Comparison of ENCODE assay signal across 23 cellular contexts in genomic region chr7:152127229-152127628, GRCh38.
A peak's percentile ranks its signal among the peaks of the same experiment; 100 is the strongest.
DNase-seq lines count a peak whose midpoint lies in the region; ATAC-seq and TF ChIP-seq lines count a peak whose summit lies in the region.
"Had no signal": no experiment of that assay in that cellular context is flagged by ENCODE, and none has a peak within 500 bp of the region (broad histone marks: within the 10 kb centered on the region; RNA-seq: fewer than 3 reads in every experiment).

No MANE protein-coding gene starts in this region.

- no peak overlapping the region for H3K4me3 Mint-ChIP-seq in activated naive CD8-positive, alpha-beta T cell
- H3K4me3 Mint-ChIP-seq in activated naive CD8-positive, alpha-beta T cell treated with anti-CD3 and anti-CD28 coated beads for 36 hours, result no peak overlapping the region
- no peak overlapping the region for H3K4me3 Mint-ChIP-seq in activated T-helper 17 cell treated with anti-CD3 and anti-CD28 coated beads, Interleukin-2, amount 50 U/mL, for 72 hours
- no peak overlapping the region for H3K4me3 Mint-ChIP-seq in memory B cell
- H3K4me3 Mint-ChIP-seq in Caco-2 (ENCODE audit: unreplicated experiment), result no peak overlapping the region
- H3K4me3 Mint-ChIP-seq: B cell, CD14-positive monocyte had no signal

- DNase-seq in activated naive CD8-positive, alpha-beta T cell treated with anti-CD3 and anti-CD28 coated beads for 36 hours, result no peak
- DNase-seq in memory B cell (ENCODE audit: low spot score in 2 of 2), result no peak
- no peak for DNase-seq in Caco-2
- DNase-seq in Karpas-422, result no peak
- no peak for DNase-seq in NCI-H1417 treated with DMSO at 0.1 percent for 48 hours (lab: John Stamatoyannopoulos, UW)
- DNase-seq: COR-L47, DMS 273 treated with DMSO at 0.1 percent for 48 hours, DMS79 treated with DMSO at 0.1 percent for 48 hours, HCEC 1CT, MV-4-11, NCI-H1105 treated with DMSO at 0.1 percent for 48 hours, NCI-H1694, NCI-H2081, NCI-H2171, NCI-H345, NCI-H524, NCI-H82, SJCRH30 had no signal

- no peaks in the 10 kb centered on the region for H3K27me3 ChIP-seq in Caco-2 (replicated peaks; ENCODE audit: control insufficient read depth, insufficient read depth, low read length)
- no peaks in the 10 kb centered on the region for H3K27me3 ChIP-seq in Karpas-422 (ENCODE audit: low read length)
- H3K27me3 ChIP-seq: SJCRH30 had no signal

- no peaks in the 10 kb centered on the region for H4K20me1 ChIP-seq in Karpas-422 (ENCODE audit: insufficient read depth, low read depth, low read length)

- H3K9me2 ChIP-seq in Karpas-422 (replicated peaks; ENCODE audit: insufficient read depth, low read length), result no peaks in the 10 kb centered on the region

- H3K4me3 ChIP-seq in Caco-2 (ENCODE audit: low read depth, low read length) (no peak overlapping the region), Karpas-422 (ENCODE audit: low read length) (no peak overlapping the region)
- H3K4me3 ChIP-seq: SJCRH30 had no signal

- H3K27ac ChIP-seq in Karpas-422 (ENCODE audit: low read length), result no peak overlapping the region
- H3K27ac ChIP-seq: KMS-11, SJCRH30 had no signal

- H3K27ac Mint-ChIP-seq in activated naive CD8-positive, alpha-beta T cell, result peak overlapping the region; percentile 79
- H3K27ac Mint-ChIP-seq in activated naive CD8-positive, alpha-beta T cell treated with anti-CD3 and anti-CD28 coated beads for 36 hours, result no peak overlapping the region
- peak overlapping the region; percentile 1 for H3K27ac Mint-ChIP-seq in activated T-helper 17 cell treated with anti-CD3 and anti-CD28 coated beads, Interleukin-2, amount 50 U/mL, for 72 hours
- H3K27ac Mint-ChIP-seq in memory B cell, result peak overlapping the region; percentile 82
- H3K27ac Mint-ChIP-seq in Caco-2 (ENCODE audit: unreplicated experiment), result no peak overlapping the region
- H3K27ac Mint-ChIP-seq: B cell had no signal

- H3K4me2 ChIP-seq in Karpas-422 (ENCODE audit: low read depth, low read length, poor library complexity, severe bottlenecking), result no peak overlapping the region
- H3K4me2 ChIP-seq: KMS-11 had no signal

- no TSS peak for BruUV-seq in Caco-2 (replicated peaks; lab: Mats Ljungman, UMichigan)

- H3K9ac ChIP-seq in Karpas-422 (ENCODE audit: low read length), result no peak overlapping the region
- H3K9ac ChIP-seq: KMS-11 had no signal

- H3K27me3 Mint-ChIP-seq in activated naive CD8-positive, alpha-beta T cell, result no peaks in the 10 kb centered on the region
- H3K27me3 Mint-ChIP-seq in activated naive CD8-positive, alpha-beta T cell treated with anti-CD3 and anti-CD28 coated beads for 36 hours, result no peaks in the 10 kb centered on the region
- H3K27me3 Mint-ChIP-seq in activated T-helper 17 cell treated with anti-CD3 and anti-CD28 coated beads, Interleukin-2, amount 50 U/mL, for 72 hours, result no peaks in the 10 kb centered on the region
- H3K27me3 Mint-ChIP-seq in memory B cell (no peaks in the 10 kb centered on the region), Caco-2 (ENCODE audit: insufficient read depth, unreplicated experiment) (no peaks in the 10 kb centered on the region)
- H3K27me3 Mint-ChIP-seq: B cell had no signal

- H3K9me3 Mint-ChIP-seq in activated naive CD8-positive, alpha-beta T cell (ENCODE audit: low read depth), result peaks cover 14% of the 10 kb centered on the region
- H3K9me3 Mint-ChIP-seq in activated naive CD8-positive, alpha-beta T cell treated with anti-CD3 and anti-CD28 coated beads for 36 hours, result peaks cover 17% of the 10 kb centered on the region
- H3K9me3 Mint-ChIP-seq in activated T-helper 17 cell treated with anti-CD3 and anti-CD28 coated beads, Interleukin-2, amount 50 U/mL, for 72 hours, result peaks cover 4% of the 10 kb centered on the region
- peaks cover 3% of the 10 kb centered on the region for H3K9me3 Mint-ChIP-seq in memory B cell
- peaks cover 18% of the 10 kb centered on the region for H3K9me3 Mint-ChIP-seq in Caco-2 (ENCODE audit: unreplicated experiment)

- CTCF ChIA-PET in Caco-2 (lab: Charles Lee), result no interaction called here

- TF ChIP-seq CTCF in Caco-2 (IDR thresholded peaks at IDR 0.05; ENCODE audit: insufficient read depth in 1 of 2, low read depth in 1 of 2, low read length in 1 of 2, severe bottlenecking in 1 of 2, unreplicated experiment in 1 of 2), result no peak

- peaks cover 44% of the 10 kb centered on the region for H3K36me3 Mint-ChIP-seq in activated naive CD8-positive, alpha-beta T cell
- H3K36me3 Mint-ChIP-seq in activated naive CD8-positive, alpha-beta T cell treated with anti-CD3 and anti-CD28 coated beads for 36 hours, result peaks cover 63% of the 10 kb centered on the region
- H3K36me3 Mint-ChIP-seq in activated T-helper 17 cell treated with anti-CD3 and anti-CD28 coated beads, Interleukin-2, amount 50 U/mL, for 72 hours (ENCODE audit: low read depth), result peaks cover 89% of the 10 kb centered on the region
- H3K36me3 Mint-ChIP-seq in memory B cell (peaks cover 53% of the 10 kb centered on the region), Caco-2 (ENCODE audit: insufficient read depth, unreplicated experiment) (peaks cover 89% of the 10 kb centered on the region)

- intact Hi-C loops in Caco-2 (cut with micrococcal nuclease; ENCODE audit: unreplicated experiment), result no loop called here

- H3K4me1 Mint-ChIP-seq in activated naive CD8-positive, alpha-beta T cell (ENCODE audit: low read depth), result peaks cover 9% of the 10 kb centered on the region
- H3K4me1 Mint-ChIP-seq in activated naive CD8-positive, alpha-beta T cell treated with anti-CD3 and anti-CD28 coated beads for 36 hours, result peaks cover 6% of the 10 kb centered on the region
- peaks cover 7% of the 10 kb centered on the region for H3K4me1 Mint-ChIP-seq in activated T-helper 17 cell treated with anti-CD3 and anti-CD28 coated beads, Interleukin-2, amount 50 U/mL, for 72 hours
- H3K4me1 Mint-ChIP-seq in memory B cell, result no peaks in the 10 kb centered on the region
- H3K4me1 Mint-ChIP-seq in Caco-2 (ENCODE audit: low read depth, unreplicated experiment), result no peaks in the 10 kb centered on the region
- H3K4me1 Mint-ChIP-seq: B cell, CD14-positive monocyte had no signal

- no peak overlapping the region for H2AFZ ChIP-seq in Karpas-422 (ENCODE audit: low read length)

- no peaks in the 10 kb centered on the region for H3K4me1 ChIP-seq in Caco-2
- H3K4me1 ChIP-seq in Karpas-422 (ENCODE audit: low read length), result no peaks in the 10 kb centered on the region
- H3K4me1 ChIP-seq: SJCRH30 had no signal

- H3K9me3 ChIP-seq in Caco-2 (peaks cover 6% of the 10 kb centered on the region; the same call in 1 of the 2 replicates), Karpas-422 (ENCODE audit: low read length) (peaks cover 4% of the 10 kb centered on the region; the same call in 1 of the 2 replicates)
- H3K9me3 ChIP-seq: SJCRH30 had no signal

- POLR2A ChIA-PET in Caco-2 (lab: Charles Lee), result no interaction called here

- H3K79me2 ChIP-seq in Karpas-422 (ENCODE audit: low read length), result peaks cover 3% of the 10 kb centered on the region; the same call in 1 of the 2 replicates

- H3K36me3 ChIP-seq in Caco-2 (ENCODE audit: control insufficient read depth, insufficient read depth, low read length), result peaks cover 5% of the 10 kb centered on the region
- peaks cover 61% of the 10 kb centered on the region for H3K36me3 ChIP-seq in Karpas-422 (ENCODE audit: insufficient read depth, low read length)

- no peak for ATAC-seq in activated T-helper 17 cell treated with anti-CD3 and anti-CD28 coated beads, Interleukin-2, amount 50 U/mL, for 72 hours (replicated peaks)
- no peak for ATAC-seq in memory B cell (ENCODE audit: low read depth)

Comparison
In these comparisons a context has a peak if more than half of its experiments do, and no peak if none do; other contexts are left out.
1. H3K27ac Mint-ChIP-seq: peak in activated naive CD8-positive, alpha-beta T cell (single experiment), activated T-helper 17 cell treated with anti-CD3 and anti-CD28 coated beads, Interleukin-2, amount 50 U/mL, for 72 hours (single experiment) and memory B cell (single experiment); none in activated naive CD8-positive, alpha-beta T cell treated with anti-CD3 and anti-CD28 coated beads for 36 hours (single experiment) and Caco-2 (single experiment).